Comparison of ENCODE assay signal across 8 cellular contexts in the genomic region with DNA sequence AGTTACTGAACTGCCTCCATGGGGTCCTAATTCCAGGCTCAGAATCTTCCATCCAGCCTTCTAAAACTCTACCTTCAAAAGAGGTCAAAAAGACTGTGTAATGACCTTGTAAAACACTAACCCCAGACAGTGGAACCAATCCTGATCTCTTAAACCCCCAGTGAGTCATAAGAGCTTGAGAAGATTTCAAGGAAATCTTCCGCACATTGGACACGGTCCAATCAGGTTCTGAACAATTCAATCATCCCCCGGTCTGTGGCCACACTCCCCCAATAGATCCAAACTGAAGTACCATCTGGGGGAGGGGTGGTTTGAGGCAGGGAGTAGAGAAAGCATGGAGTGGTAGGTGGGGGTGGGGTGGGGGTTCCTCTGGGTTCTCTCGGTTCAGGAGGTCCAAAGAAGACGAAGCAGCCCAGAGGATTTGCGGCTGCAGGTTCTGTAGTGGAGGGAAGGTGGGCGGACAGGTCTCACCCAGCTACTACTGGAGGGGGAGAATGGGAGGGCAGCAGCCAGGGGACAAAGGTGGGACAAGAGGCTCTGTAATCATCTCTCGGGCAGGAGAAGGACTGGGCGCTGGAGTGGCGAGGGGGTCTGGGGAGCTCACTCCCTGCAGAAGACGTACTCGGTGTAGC. TPM values are rescaled to one million over a fixed set of nuclear protein-coding genes. Genes with fewer than 3 reads are reported as not detected.
DNase-seq lines count a peak whose midpoint lies in the region; ATAC-seq and TF ChIP-seq lines count a peak whose summit lies in the region.

No MANE protein-coding gene starts in this region.

- intact Hi-C loops in heart right ventricle (cut with DNase I), result loop anchor here in 8 of 10 donors (2.0 to 10.0 kb wide), 7 partner anchors 60 to 410 kb away; no protein-coding TSS in a partner anchor

- H3K27ac ChIP-seq in HEK293 (ENCODE audit: extremely low read depth, low read depth, low read length) (peak overlapping the region; percentile 72; the same call in 1 of the 2 replicates), heart right ventricle (peak overlapping the region; percentile 88 to 97 (median 94)), skin epidermis (peak overlapping the region in 20 of 21 experiments; percentile 65 to 93 (median 87))

- H3K9me3 ChIP-seq in HEK293 (ENCODE audit: control insufficient read depth, insufficient read depth, low read depth, low read length), result no peaks in the 10 kb centered on the region
- H3K9me3 ChIP-seq in heart right ventricle, result no peaks in the 10 kb centered on the region

- CTCF ChIA-PET in HEK293 (lab: Yijun Ruan, JAX), result interaction anchor here (0.5 to 2.6 kb wide), 12 partner anchors 10 to 1708 kb away, joined by 3 to 10 read pairs (median 3); no protein-coding TSS in a partner anchor

- TF ChIP-seq CTCF in HEK293 (tag by site-specific recombination; IDR thresholded peaks at IDR 0.05) (no peak), WI38 (IDR thresholded peaks at IDR 0.05; ENCODE audit: low read depth, low read length) (no peak), heart right ventricle (IDR thresholded peaks at IDR 0.05) (no peak)

- ATAC-seq in heart right ventricle, result no peak
- no peak for ATAC-seq in HG03520 (IDR thresholded peaks at IDR 0.05; ENCODE audit: unreplicated experiment)

- WGBS in heart right ventricle, 2 donors, result 4 to 7% methylated on average over 12 of the region's 12 CpGs

- H3K4me1 ChIP-seq in HEK293 (ENCODE audit: control insufficient read depth, insufficient read depth, low read length) (no peaks in the 10 kb centered on the region), heart right ventricle (peaks cover 0 to 62% (median 27%) of the 10 kb centered on the region in 9 donors)

- DNase-seq in heart right ventricle (peak in 1 of 2 donors; percentile 11), globus pallidus (ENCODE audit: low spot score) (no peak), NCI-H128 (lab: John Stamatoyannopoulos, UW; ENCODE audit: unreplicated experiment) (no peak), foreskin melanocyte (no peak)

- H3K36me3 ChIP-seq in HEK293 (ENCODE audit: control insufficient read depth in 2 of 2, insufficient read depth in 1 of 2, low read length in 2 of 2), result no peaks in the 10 kb centered on the region
- H3K36me3 ChIP-seq in heart right ventricle, result no peaks in the 10 kb centered on the region

- POLR2A ChIA-PET in HEK293 (lab: Yijun Ruan, JAX), result interaction anchor here (0.6 to 1.5 kb wide), 6 partner anchors 19 to 981 kb away, joined by 3 to 6 read pairs (median 4); no protein-coding TSS in a partner anchor

- peak overlapping the region; percentile 65 for H3K4me3 ChIP-seq in HEK293 (ENCODE audit: low read depth, low read length)
- H3K4me3 ChIP-seq in WI38 (ENCODE audit: low read depth, low read length), result peak overlapping the region; percentile 70
- H3K4me3 ChIP-seq in heart right ventricle, result peak overlapping the region; percentile 61 to 90 (median 84)
- peak overlapping the region; percentile 46 to 84 (median 68) for H3K4me3 ChIP-seq in skin epidermis

- no peaks in the 10 kb centered on the region for H3K27me3 ChIP-seq in heart right ventricle

TF ChIP-seq in HEK293, 187 proteins besides CTCF, POLR2A, EP300 and RAD21 (continues in another document):
- TF ChIP-seq ZNF560 (tag by site-specific recombination; IDR thresholded peaks at IDR 0.05; ENCODE audit: borderline replicate concordance), result no peak
- TF ChIP-seq SP2 (tag by site-specific recombination; IDR thresholded peaks at IDR 0.05), result peak; percentile 29; the same call in 1 of the 2 replicates
- peak; percentile 52; the same call in 1 of the 2 replicates for TF ChIP-seq GLIS2 (tag by site-specific recombination; IDR thresholded peaks at IDR 0.05)
- no peak for TF ChIP-seq ZSCAN23 (tag by site-specific recombination; IDR thresholded peaks at IDR 0.05)
- TF ChIP-seq ZNF621 (tag by site-specific recombination; IDR thresholded peaks at IDR 0.05), result no peak
- no peak for TF ChIP-seq ZBTB20 (tag by site-specific recombination; IDR thresholded peaks at IDR 0.05)
- TF ChIP-seq PRDM2 (tag by site-specific recombination; IDR thresholded peaks at IDR 0.05; ENCODE audit: borderline replicate concordance), result no peak
- no peak for TF ChIP-seq MEIS1 (CRISPR knock-in tag; IDR thresholded peaks at IDR 0.05; ENCODE audit: borderline replicate concordance)
- TF ChIP-seq PATZ1 (tag by site-specific recombination; IDR thresholded peaks at IDR 0.05), result peak; percentile 58; the same call in 1 of the 2 replicates
- peak; percentile 66; the same call in 1 of the 2 replicates for TF ChIP-seq ZNF398 (tag by site-specific recombination; IDR thresholded peaks at IDR 0.05)

RNA-seq across cellular contexts. Expression of gene KCTD12, which starts 1.5 kb away (rescaled TPM):
- total RNA-seq in heart right ventricle, result 10 to 100 TPM; 21.0 to 56.5 (median 32.5) TPM
- 10 to 100 TPM; 12.4 to 15.5 TPM for polyA plus RNA-seq in heart right ventricle
